Comparison of ENCODE assay signal across 26 cellular contexts in genomic region chr4:102416765-102417164, GRCh38.
DNase-seq lines count a peak whose midpoint lies in the region; ATAC-seq, FAIRE-seq and TF ChIP-seq lines count a peak whose summit lies in the region.
"Had no signal": no experiment of that assay in that cellular context is flagged by ENCODE, and none has a peak within 500 bp of the region (broad histone marks: within the 10 kb centered on the region; RNA-seq: fewer than 3 reads in every experiment).

No MANE protein-coding gene starts in this region.

- H3K27me3 ChIP-seq in keratinocyte (ENCODE audit: control insufficient read depth, extremely low read depth, insufficient read depth, low read length) (no peaks in the 10 kb centered on the region), vagina (no peaks in the 10 kb centered on the region)
- H3K27me3 ChIP-seq: BE2C, BLaER1 had no signal

- H3K9ac ChIP-seq in keratinocyte (ENCODE audit: control insufficient read depth, extremely low read depth, insufficient read depth, low read length): no peak overlapping the region
- H3K9ac ChIP-seq: BLaER1 had no signal

- ATAC-seq in mucosa of descending colon (peak; percentile 73), GM19455 (IDR thresholded peaks at IDR 0.05; ENCODE audit: unreplicated experiment) (no peak)
- ATAC-seq: GM12878 had no signal

- H2AFZ ChIP-seq in keratinocyte (ENCODE audit: control insufficient read depth, low read length): no peak overlapping the region

- H3K27ac ChIP-seq in keratinocyte (ENCODE audit: control insufficient read depth, insufficient read depth, low read length) (no peak overlapping the region), vagina (no peak overlapping the region)
- H3K27ac ChIP-seq: BLaER1 had no signal

- no peaks in the 10 kb centered on the region for H3K9me1 ChIP-seq in keratinocyte (ENCODE audit: control insufficient read depth, extremely low read depth, insufficient read depth, low read length)

- no peaks in the 10 kb centered on the region for H4K20me1 ChIP-seq in keratinocyte (ENCODE audit: control insufficient read depth, extremely low read depth, insufficient read depth, low read length)
- H4K20me1 ChIP-seq: BLaER1 had no signal

- DNase-seq in erythroblast (lab: John Stamatoyannopoulos, UW) (peak; percentile 16), keratinocyte (ENCODE audit: low read depth, low spot score) (no peak), mucosa of descending colon (no peak), hypothalamus (lab: John Stamatoyannopoulos, UW) (no peak), vagina (ENCODE audit: extremely low spot score in 2 of 2) (no peak)
- DNase-seq: 8988T; ACHN; BE2C; C1 segment of cervical spinal cord; CD4-positive, alpha-beta memory T cell; CD4-positive, CD25-positive, alpha-beta regulatory T cell; CD8-positive, alpha-beta memory T cell; COR-L47; DMS 273 treated with DMSO at 0.1 percent for 48 hours; DMS153; DMS53; DMS79; DND-41; EL; GDM1 had no signal

- intact Hi-C loops in mucosa of descending colon (cut with DNase I, micrococcal nuclease): no loop called here
- intact Hi-C loops in vagina (cut with DNase I): no loop called here

- dilution Hi-C loops in keratinocyte (cut with MboI; ENCODE audit: extremely low pct_ligation_motif_present, low sequenced_read_pairs): no loop called here

- TF ChIP-seq POLR2A in erythroblast (IDR thresholded peaks at IDR 0.05; ENCODE audit: low read length) (no peak), vagina (IDR thresholded peaks at IDR 0.05) (no peak)

- H3K79me2 ChIP-seq in keratinocyte (ENCODE audit: control insufficient read depth, insufficient read depth, low read length): no peaks in the 10 kb centered on the region

- H3K4me1 ChIP-seq in keratinocyte (ENCODE audit: control insufficient read depth, extremely low read depth, insufficient read depth, low read length) (peaks cover 4% of the 10 kb centered on the region), mucosa of descending colon (ENCODE audit: low read depth) (peaks cover 6% of the 10 kb centered on the region), vagina (peaks cover 4% of the 10 kb centered on the region)
- H3K4me1 ChIP-seq: BE2C, BLaER1 had no signal

- H3K9me3 ChIP-seq in keratinocyte (ENCODE audit: control insufficient read depth, low read depth, low read length) (no peaks in the 10 kb centered on the region), mucosa of descending colon (no peaks in the 10 kb centered on the region), vagina (no peaks in the 10 kb centered on the region)
- H3K9me3 ChIP-seq: BE2C, BLaER1 had no signal

- FAIRE-seq in keratinocyte (lab: Jason Lieb, UNC): peak; percentile 17
- FAIRE-seq: A204.1, GM12878, GM12892, GM18507 had no signal

- no peak overlapping the region for H3K4me2 ChIP-seq in keratinocyte (ENCODE audit: control insufficient read depth, extremely low read depth, insufficient read depth, low read depth, low read length)
- H3K4me2 ChIP-seq: BLaER1 had no signal

- H3K36me3 ChIP-seq in keratinocyte (ENCODE audit: control insufficient read depth in 2 of 2, extremely low read depth in 1 of 2, insufficient read depth in 2 of 2, low read length in 2 of 2) (no peaks in the 10 kb centered on the region), mucosa of descending colon (ENCODE audit: low read depth) (no peaks in the 10 kb centered on the region), vagina (no peaks in the 10 kb centered on the region)
- H3K36me3 ChIP-seq: BE2C, BLaER1 had no signal

- TF ChIP-seq CTCF in keratinocyte (optimal IDR thresholded peaks at IDR 0.05 in 1 of 3, IDR thresholded peaks at IDR 0.05 in 1 of 3, conservative IDR thresholded peaks at IDR 0.05 in 1 of 3; ENCODE audit: extremely low read depth in 1 of 3, insufficient read depth in 2 of 3, low read length in 3 of 3) (no peak), mucosa of descending colon (IDR thresholded peaks at IDR 0.05) (no peak), vagina (IDR thresholded peaks at IDR 0.05) (no peak)

- H3K4me3 ChIP-seq in keratinocyte (ENCODE audit: control insufficient read depth in 2 of 3, extremely low read depth in 1 of 3, insufficient read depth in 2 of 3, low read depth in 1 of 3, low read length in 3 of 3) (no peak overlapping the region), mucosa of descending colon (no peak overlapping the region), vagina (no peak overlapping the region)
- H3K4me3 ChIP-seq: BLaER1, GM12878 had no signal

Comparison
In these comparisons a context has a peak if more than half of its experiments do, and no peak if none do; other contexts are left out.
1. DNase-seq: peak in erythroblast (2 of 2); none in keratinocyte (single experiment), mucosa of descending colon (0 of 3), hypothalamus (0 of 51) and vagina (0 of 2).